Comparison of ENCODE assay signal across 30 cellular contexts in genomic region chr7:143507534-143507933, GRCh38. TPM values are rescaled to one million over a fixed set of nuclear protein-coding genes. Genes with fewer than 3 reads are reported as not detected.
"Had no signal": no experiment of that assay in that cellular context is flagged by ENCODE, and none has a peak within 500 bp of the region (broad histone marks: within the 10 kb centered on the region; RNA-seq: fewer than 3 reads in every experiment).

No MANE protein-coding gene starts in this region.

- H3K36me3 Mint-ChIP-seq: memory B cell; naive B cell; natural killer cell treated with Interleukin-12 subunit alpha and Interleukin-12 subunit beta and Interleukin-15 and Interleukin-18, amount 100 ng/mL, for 72 hours had no signal

- H3K27ac Mint-ChIP-seq: dendritic cell treated with granulocyte-macrophage colony-stimulating factor and Interleukin-4, amounts not matched to agents 40 ng/mL and 50 ng/mL, for 4 days; endodermal cell; memory B cell; naive B cell; natural killer cell treated with Interleukin-12 subunit alpha and Interleukin-12 subunit beta and Interleukin-15 and Interleukin-18, amount 100 ng/mL, for 72 hours had no signal

- H3K4me3 ChIP-seq: colonic mucosa, gastrocnemius medialis, lower lobe of right lung, prostate gland, right atrium auricular region, smooth muscle cell, thoracic aorta, tibial nerve, upper lobe of left lung had no signal

- H3K4me3 Mint-ChIP-seq: dendritic cell treated with granulocyte-macrophage colony-stimulating factor and Interleukin-4, amounts not matched to agents 40 ng/mL and 50 ng/mL, for 4 days; endodermal cell; memory B cell; naive B cell; natural killer cell treated with Interleukin-12 subunit alpha and Interleukin-12 subunit beta and Interleukin-15 and Interleukin-18, amount 100 ng/mL, for 72 hours; neural crest cell had no signal

- H3K36me3 ChIP-seq: colonic mucosa, gastrocnemius medialis, lower lobe of right lung, neutrophil, prostate gland, right atrium auricular region, thoracic aorta, tibial nerve, upper lobe of left lung had no signal

- ATAC-seq: gastrocnemius medialis; left ventricle myocardium superior; lower lobe of right lung; natural killer cell treated with Interleukin-12 subunit alpha and Interleukin-12 subunit beta and Interleukin-15 and Interleukin-18, amount 100 ng/mL, for 72 hours; sciatic nerve had no signal

- H3K4me1 ChIP-seq: colonic mucosa, gastrocnemius medialis, lower lobe of right lung, prostate gland, right atrium auricular region, tibial nerve, upper lobe of left lung had no signal

- H3K9me3 ChIP-seq: colonic mucosa, gastrocnemius medialis, lower lobe of right lung, neutrophil, prostate gland, right atrium auricular region, thoracic aorta, tibial nerve, upper lobe of left lung had no signal

- H3K27me3 ChIP-seq: colonic mucosa, gastrocnemius medialis, neutrophil, right atrium auricular region, tibial nerve, upper lobe of left lung had no signal

- H3K9me3 Mint-ChIP-seq: endodermal cell; memory B cell; natural killer cell treated with Interleukin-12 subunit alpha and Interleukin-12 subunit beta and Interleukin-15 and Interleukin-18, amount 100 ng/mL, for 72 hours; neural crest cell had no signal

- DNase-seq: colonic mucosa; effector CD8-positive, alpha-beta T cell; endodermal cell; foreskin fibroblast; gastrocnemius medialis; left ventricle myocardium superior; lower lobe of right lung; naive B cell; stimulated activated CD4-positive, alpha-beta T cell treated with anti-CD3 and anti-CD28 coated beads, Interleukin-12 subunit alpha, Interleukin-12 subunit beta, amount 100 ng/mL, for 4 hours; stimulated activated CD4-positive, alpha-beta T cell treated with anti-CD3 and anti-CD28 coated beads, Interleukin-1b, Interleukin-23, amount 100 ng/mL, for 48 hours; stimulated activated CD4-positive, alpha-beta T cell treated with anti-CD3 and anti-CD28 coated beads, Interleukin-4, amount 100 ng/mL, for 1 hour; stimulated activated CD8-positive, alpha-beta memory T cell treated with anti-CD3 and anti-CD28 coated beads, Interleukin-4, amount 100 ng/mL, for 48 hours; stimulated activated naive CD4-positive, alpha-beta T cell treated with Interleukin-2 at 50 U/mL for 16 hours; upper lobe of left lung had no signal

- H3K4me1 Mint-ChIP-seq: memory B cell, naive B cell, neural crest cell had no signal

- H3K27me3 Mint-ChIP-seq: dendritic cell treated with granulocyte-macrophage colony-stimulating factor and Interleukin-4, amounts not matched to agents 40 ng/mL and 50 ng/mL, for 4 days had no signal

- H3K27ac ChIP-seq: colonic mucosa, epithelial cell of prostate, gastrocnemius medialis, lower lobe of right lung, neutrophil, prostate gland, right atrium auricular region, thoracic aorta, tibial nerve, upper lobe of left lung had no signal

RNA-seq across cellular contexts. Expression of gene TAS2R41, which starts 29.9 kb away (rescaled TPM):
- total RNA-seq: colonic mucosa; esophagus mucosa; gastrocnemius medialis; glomerular endothelial cell; left ventricle myocardium superior; lower lobe of right lung; natural killer cell treated with Interleukin-12 subunit alpha and Interleukin-12 subunit beta and Interleukin-15 and Interleukin-18, amount 100 ng/mL, for 72 hours; neural crest cell; omental fat pad; right atrium auricular region; sciatic nerve; smooth muscle cell; tibial nerve had no signal
- polyA plus RNA-seq: keratinocyte, smooth muscle cell had no signal
